In genomic region chr13:29140277-29140676, GRCh38 we compare ENCODE assay signal across 16 cellular contexts.
A peak's percentile ranks its signal among the peaks of the same experiment; 100 is the strongest.
DNase-seq lines count a peak whose midpoint lies in the region; ATAC-seq and TF ChIP-seq lines count a peak whose summit lies in the region.
"Had no signal": no experiment of that assay in that cellular context is flagged by ENCODE, and none has a peak within 500 bp of the region (broad histone marks: within the 10 kb centered on the region; RNA-seq: fewer than 3 reads in every experiment).

No MANE protein-coding gene starts in this region.

- TF ChIP-seq POLR2A in upper lobe of left lung (IDR thresholded peaks at IDR 0.05), result peak in 1 of 4 donors; percentile 27

- ATAC-seq in lower lobe of right lung (peak; percentile 88 to 92), upper lobe of left lung (ENCODE audit: low FRiP score in 2 of 2) (peak; percentile 41 to 71)
- ATAC-seq: PC-3; stimulated activated naive CD8-positive, alpha-beta T cell treated with anti-CD3 and anti-CD28 coated beads, Interleukin-15, amount 100 ng/mL, for 72 hours had no signal

- 10 to 26% methylated on average over 4 of the region's 4 CpGs for WGBS in upper lobe of left lung, 2 donors

- no peak overlapping the region for H3K4me3 ChIP-seq in epithelial cell of proximal tubule (ENCODE audit: low read depth, low read length)
- H3K4me3 ChIP-seq in lower lobe of right lung, result no peak overlapping the region
- no peak overlapping the region for H3K4me3 ChIP-seq in upper lobe of left lung
- H3K4me3 ChIP-seq: prostate gland had no signal

- no peak overlapping the region for H3K27ac Mint-ChIP-seq in T-helper 2 cell treated with Interferon-gamma antibody and Interleukin-4, amounts not matched to agents 5 μg/mL and 100 μg/mL, for 36 hours
- H3K27ac Mint-ChIP-seq: memory B cell; stimulated activated naive CD8-positive, alpha-beta T cell treated with anti-CD3 and anti-CD28 coated beads, Interleukin-15, amount 100 ng/mL, for 72 hours had no signal

- H3K36me3 ChIP-seq in lower lobe of right lung (no peaks in the 10 kb centered on the region), upper lobe of left lung (no peaks in the 10 kb centered on the region)
- H3K36me3 ChIP-seq: prostate gland had no signal

- intact Hi-C loops in lower lobe of right lung (cut with DNase I), result no loop called here

- TF ChIP-seq CTCF in epithelial cell of proximal tubule (conservative IDR thresholded peaks at IDR 0.05; ENCODE audit: low read depth, low read length), result no peak
- TF ChIP-seq CTCF in lower lobe of right lung (IDR thresholded peaks at IDR 0.05), result no peak
- no peak for TF ChIP-seq CTCF in upper lobe of left lung (IDR thresholded peaks at IDR 0.05)

- H3K9me3 Mint-ChIP-seq in T-helper 2 cell treated with Interferon-gamma antibody and Interleukin-4, amounts not matched to agents 5 μg/mL and 100 μg/mL, for 36 hours, result peaks cover 10% of the 10 kb centered on the region

- no peaks in the 10 kb centered on the region for H3K4me1 ChIP-seq in lower lobe of right lung
- no peaks in the 10 kb centered on the region for H3K4me1 ChIP-seq in upper lobe of left lung
- H3K4me1 ChIP-seq: prostate gland had no signal

- peak; percentile 77 for DNase-seq in HT1080 (ENCODE audit: low read depth)
- DNase-seq in epithelial cell of proximal tubule (ENCODE audit: low read depth), result peak; percentile 7
- DNase-seq in lower lobe of right lung, result no peak
- no peak for DNase-seq in upper lobe of left lung
- no peak for DNase-seq in NCI-H2081 (lab: John Stamatoyannopoulos, UW)
- no peak for DNase-seq in T-helper 2 cell treated with Interferon-gamma antibody and Interleukin-4, amounts not matched to agents 5 μg/mL and 100 μg/mL, for 36 hours (ENCODE audit: low spot score)
- DNase-seq in stimulated activated CD4-positive, alpha-beta T cell treated with anti-CD3 and anti-CD28 coated beads, Interleukin-4, amount 100 ng/mL, for 4 hours, result no peak
- no peak for DNase-seq in NCI-H2107 treated with DMSO at 0.1 percent for 48 hours (lab: John Stamatoyannopoulos, UW; ENCODE audit: unreplicated experiment)
- DNase-seq: activated CD8-positive, alpha-beta memory T cell treated with anti-CD3 and anti-CD28 coated beads for 24 hours; activated naive CD4-positive, alpha-beta T cell treated with Interleukin-2 at 50 U/mL for 16 hours; cortex of kidney; DMS 273 treated with DMSO at 0.1 percent for 48 hours; PC-3; stimulated activated naive CD8-positive, alpha-beta T cell treated with anti-CD3 and anti-CD28 coated beads, Interleukin-15, amount 100 ng/mL, for 72 hours had no signal

- no peak overlapping the region for H3K4me3 Mint-ChIP-seq in T-helper 2 cell treated with Interferon-gamma antibody and Interleukin-4, amounts not matched to agents 5 μg/mL and 100 μg/mL, for 36 hours
- H3K4me3 Mint-ChIP-seq: memory B cell; stimulated activated naive CD8-positive, alpha-beta T cell treated with anti-CD3 and anti-CD28 coated beads, Interleukin-15, amount 100 ng/mL, for 72 hours had no signal

- H3K36me3 Mint-ChIP-seq in T-helper 2 cell treated with Interferon-gamma antibody and Interleukin-4, amounts not matched to agents 5 μg/mL and 100 μg/mL, for 36 hours (ENCODE audit: low read depth), result no peaks in the 10 kb centered on the region

- H3K27me3 ChIP-seq in lower lobe of right lung (ENCODE audit: low read depth) (no peaks in the 10 kb centered on the region), upper lobe of left lung (no peaks in the 10 kb centered on the region)

- H3K4me1 Mint-ChIP-seq in T-helper 2 cell treated with Interferon-gamma antibody and Interleukin-4, amounts not matched to agents 5 μg/mL and 100 μg/mL, for 36 hours (ENCODE audit: low read depth), result no peaks in the 10 kb centered on the region
- H3K4me1 Mint-ChIP-seq: memory B cell; stimulated activated naive CD8-positive, alpha-beta T cell treated with anti-CD3 and anti-CD28 coated beads, Interleukin-15, amount 100 ng/mL, for 72 hours had no signal

- H3K27me3 Mint-ChIP-seq in T-helper 2 cell treated with Interferon-gamma antibody and Interleukin-4, amounts not matched to agents 5 μg/mL and 100 μg/mL, for 36 hours (ENCODE audit: low read depth), result no peaks in the 10 kb centered on the region
- H3K27me3 Mint-ChIP-seq: stimulated activated naive CD8-positive, alpha-beta T cell treated with anti-CD3 and anti-CD28 coated beads, Interleukin-15, amount 100 ng/mL, for 72 hours had no signal

- TF ChIP-seq EP300 in upper lobe of left lung (IDR thresholded peaks at IDR 0.05), result peak in 2 of 4 donors; percentile 33 to 77

- no peaks in the 10 kb centered on the region for H3K9me3 ChIP-seq in lower lobe of right lung
- no peaks in the 10 kb centered on the region for H3K9me3 ChIP-seq in upper lobe of left lung
- H3K9me3 ChIP-seq: prostate gland had no signal

- H3K27ac ChIP-seq in lower lobe of right lung (no peak overlapping the region), upper lobe of left lung (no peak overlapping the region)
- H3K27ac ChIP-seq: prostate gland had no signal

Comparison
In these comparisons a context has a peak if more than half of its experiments do, and no peak if none do; other contexts are left out.
1. DNase-seq: peak in HT1080 (single experiment) and epithelial cell of proximal tubule (single experiment); none in lower lobe of right lung (single experiment), upper lobe of left lung (0 of 2), NCI-H2081 (0 of 2), T-helper 2 cell treated with Interferon-gamma antibody and Interleukin-4, amounts not matched to agents 5 μg/mL and 100 μg/mL, for 36 hours (single experiment), stimulated activated CD4-positive, alpha-beta T cell treated with anti-CD3 and anti-CD28 coated beads, Interleukin-4, amount 100 ng/mL, for 4 hours (0 of 2) and NCI-H2107 treated with DMSO at 0.1 percent for 48 hours (single experiment).